16 cellular contexts compared by ENCODE assay signal in the genomic region with DNA sequence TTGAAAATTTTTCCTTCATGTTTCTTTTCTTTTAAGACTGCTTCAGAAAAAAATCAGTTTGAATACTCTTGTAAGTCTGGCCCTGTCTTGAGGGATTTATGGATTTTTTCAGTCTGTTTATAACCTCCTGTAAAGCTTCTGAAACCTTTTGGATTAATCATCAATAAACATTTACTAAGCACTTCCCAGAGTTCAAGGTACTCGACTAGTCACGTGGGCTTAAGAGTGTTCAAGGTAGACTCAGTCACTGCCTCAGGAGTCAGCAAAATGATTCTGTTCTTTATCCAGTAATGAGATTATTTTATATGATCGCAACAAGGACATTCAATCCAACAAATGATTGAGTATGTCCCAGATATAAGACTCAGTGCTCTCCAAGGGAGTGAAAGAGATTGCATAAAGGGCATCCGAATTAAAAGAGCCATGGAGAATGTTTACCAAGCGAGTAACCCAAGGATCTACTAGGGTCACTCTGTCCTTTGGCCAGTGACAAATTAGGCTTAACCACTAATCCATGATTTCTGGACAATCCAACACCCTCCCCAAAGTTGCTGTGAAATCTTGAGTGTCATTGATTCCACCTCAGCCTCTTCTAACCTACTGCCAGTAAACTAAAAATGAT.
"Had no signal": no experiment of that assay in that cellular context is flagged by ENCODE, and none has a peak within 500 bp of the region (broad histone marks: within the 10 kb centered on the region; RNA-seq: fewer than 3 reads in every experiment).

No MANE protein-coding gene starts in this region.

- H3K4me3 ChIP-seq: mucosa of descending colon, right atrium auricular region, smooth muscle cell had no signal

- H3K4me3 Mint-ChIP-seq: activated naive CD8-positive, alpha-beta T cell; central memory CD8-positive, alpha-beta T cell; naive thymus-derived CD8-positive, alpha-beta T cell; stimulated activated naive CD8-positive, alpha-beta T cell treated with anti-CD3 and anti-CD28 coated beads, Interleukin-15, amount 100 ng/mL, for 72 hours; type B pancreatic cell had no signal

- H3K4me2 ChIP-seq: smooth muscle cell had no signal

- H3K27me3 ChIP-seq: right atrium auricular region had no signal

- DNase-seq: activated CD4-positive, alpha-beta T cell treated with anti-CD3 and anti-CD28 coated beads, Interleukin-2, amount 50 U/mL, for 1 hour; activated CD8-positive, alpha-beta memory T cell treated with anti-CD3 and anti-CD28 coated beads for 24 hours; activated gamma-delta T cell treated with Interleukin-2 at 50 U/mL for 16 hours; amniotic stem cell; effector CD8-positive, alpha-beta T cell; mucosa of descending colon; naive thymus-derived CD8-positive, alpha-beta T cell; stimulated activated naive CD8-positive, alpha-beta T cell treated with anti-CD3 and anti-CD28 coated beads, Interleukin-15, amount 100 ng/mL, for 72 hours; T-helper 1 cell; T1000 had no signal

- H3K36me3 ChIP-seq: right atrium auricular region had no signal

- H3K27ac ChIP-seq: right atrium auricular region had no signal

- H3K4me1 Mint-ChIP-seq: central memory CD8-positive, alpha-beta T cell; naive thymus-derived CD8-positive, alpha-beta T cell; stimulated activated naive CD8-positive, alpha-beta T cell treated with anti-CD3 and anti-CD28 coated beads, Interleukin-15, amount 100 ng/mL, for 72 hours had no signal

- H3K9me3 ChIP-seq: mucosa of descending colon, right atrium auricular region had no signal

- H3K27ac Mint-ChIP-seq: activated naive CD8-positive, alpha-beta T cell; naive thymus-derived CD8-positive, alpha-beta T cell; stimulated activated naive CD8-positive, alpha-beta T cell treated with anti-CD3 and anti-CD28 coated beads, Interleukin-15, amount 100 ng/mL, for 72 hours; type B pancreatic cell had no signal

- ATAC-seq: activated CD4-positive, CD25-positive, alpha-beta regulatory T cell treated with anti-CD3 and anti-CD28 coated beads, Interleukin-2, amount 50 U/mL, for 24 hours; mucosa of descending colon; naive thymus-derived CD8-positive, alpha-beta T cell; stimulated activated naive CD8-positive, alpha-beta T cell treated with anti-CD3 and anti-CD28 coated beads, Interleukin-15, amount 100 ng/mL, for 72 hours had no signal

- H3K4me1 ChIP-seq: right atrium auricular region had no signal

- H3K9me3 Mint-ChIP-seq: stimulated activated naive CD8-positive, alpha-beta T cell treated with anti-CD3 and anti-CD28 coated beads, Interleukin-15, amount 100 ng/mL, for 72 hours; type B pancreatic cell had no signal

- H3K36me3 Mint-ChIP-seq: activated naive CD8-positive, alpha-beta T cell; naive thymus-derived CD8-positive, alpha-beta T cell; type B pancreatic cell had no signal

- H3K27me3 Mint-ChIP-seq: activated naive CD8-positive, alpha-beta T cell; central memory CD8-positive, alpha-beta T cell; naive thymus-derived CD8-positive, alpha-beta T cell; stimulated activated naive CD8-positive, alpha-beta T cell treated with anti-CD3 and anti-CD28 coated beads, Interleukin-15, amount 100 ng/mL, for 72 hours; type B pancreatic cell had no signal
